1 cellular context compared by ENCODE assay signal in genomic region chr1:31910933-31911332, GRCh38.
TF ChIP-seq lines count a peak whose summit lies in the region.

No MANE protein-coding gene starts in this region.

TF ChIP-seq in HepG2, 621 proteins besides CTCF, POLR2A, EP300 and RAD21 (continued from another document and continues in another):
- TF ChIP-seq, protein P1, sequence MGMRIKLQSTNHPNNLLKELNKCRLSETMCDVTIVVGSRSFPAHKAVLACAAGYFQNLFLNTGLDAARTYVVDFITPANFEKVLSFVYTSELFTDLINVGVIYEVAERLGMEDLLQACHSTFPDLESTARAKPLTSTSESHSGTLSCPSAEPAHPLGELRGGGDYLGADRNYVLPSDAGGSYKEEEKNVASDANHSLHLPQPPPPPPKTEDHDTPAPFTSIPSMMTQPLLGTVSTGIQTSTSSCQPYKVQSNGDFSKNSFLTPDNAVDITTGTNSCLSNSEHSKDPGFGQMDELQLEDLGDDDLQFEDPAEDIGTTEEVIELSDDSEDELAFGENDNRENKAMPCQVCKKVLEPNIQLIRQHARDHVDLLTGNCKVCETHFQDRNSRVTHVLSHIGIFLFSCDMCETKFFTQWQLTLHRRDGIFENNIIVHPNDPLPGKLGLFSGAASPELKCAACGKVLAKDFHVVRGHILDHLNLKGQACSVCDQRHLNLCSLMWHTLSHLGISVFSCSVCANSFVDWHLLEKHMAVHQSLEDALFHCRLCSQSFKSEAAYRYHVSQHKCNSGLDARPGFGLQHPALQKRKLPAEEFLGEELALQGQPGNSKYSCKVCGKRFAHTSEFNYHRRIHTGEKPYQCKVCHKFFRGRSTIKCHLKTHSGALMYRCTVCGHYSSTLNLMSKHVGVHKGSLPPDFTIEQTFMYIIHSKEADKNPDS (CRISPR knock-in tag; IDR thresholded peaks at IDR 0.05): no peak
- TF ChIP-seq MIXL1 (CRISPR knock-in tag; IDR thresholded peaks at IDR 0.05) (peak; percentile 69), XRCC5 (optimal IDR thresholded peaks at IDR 0.05; ENCODE audit: low read length) (no peak), ZNF614 (CRISPR knock-in tag; IDR thresholded peaks at IDR 0.05; ENCODE audit: borderline replicate concordance) (0 out of 2 replicates have a peak, but pooled peaks have one; percentile 43), GPN1 (CRISPR knock-in tag; IDR thresholded peaks at IDR 0.05; ENCODE audit: borderline replicate concordance) (no peak), CEBPB (IDR thresholded peaks at IDR 0.05; ENCODE audit: borderline replicate concordance, low read depth, low read length) (peak; percentile 84), ZMYM3 (CRISPR knock-in tag; IDR thresholded peaks at IDR 0.05) (no peak), KMT2A (CRISPR knock-in tag; IDR thresholded peaks at IDR 0.05) (no peak), ATM (IDR thresholded peaks at IDR 0.05; ENCODE audit: borderline replicate concordance) (no peak), AKNA (CRISPR knock-in tag; IDR thresholded peaks at IDR 0.05; ENCODE audit: borderline replicate concordance) (no peak), KDM1A (CRISPR knock-in tag; IDR thresholded peaks at IDR 0.05) (no peak; the same call in 1 of the 2 replicates), ZNF781 (CRISPR knock-in tag; IDR thresholded peaks at IDR 0.05; ENCODE audit: borderline replicate concordance, not compliant biosample characterization) (no peak), KDM2A (CRISPR knock-in tag; IDR thresholded peaks at IDR 0.05; ENCODE audit: borderline replicate concordance, low read depth) (no peak), ADNP (CRISPR knock-in tag; IDR thresholded peaks at IDR 0.05) (no peak), ZNF713 (CRISPR knock-in tag; IDR thresholded peaks at IDR 0.05) (no peak), ZNF556 (CRISPR knock-in tag; IDR thresholded peaks at IDR 0.05; ENCODE audit: borderline replicate concordance) (no peak), SMARCC2 (IDR thresholded peaks at IDR 0.05) (no peak), PAWR (CRISPR knock-in tag; IDR thresholded peaks at IDR 0.05; ENCODE audit: borderline replicate concordance) (no peak), SMC3 (IDR thresholded peaks at IDR 0.05; ENCODE audit: low read length) (no peak), GATAD1 (CRISPR knock-in tag; IDR thresholded peaks at IDR 0.05) (no peak), ZMYM2 (CRISPR knock-in tag; IDR thresholded peaks at IDR 0.05) (no peak), PCBP1 (IDR thresholded peaks at IDR 0.05; ENCODE audit: borderline replicate concordance, low read depth, low read length) (no peak), ATAD3A (CRISPR knock-in tag; IDR thresholded peaks at IDR 0.05) (no peak), ZNF772 (CRISPR knock-in tag; IDR thresholded peaks at IDR 0.05) (no peak)
- TF ChIP-seq, protein P2, sequence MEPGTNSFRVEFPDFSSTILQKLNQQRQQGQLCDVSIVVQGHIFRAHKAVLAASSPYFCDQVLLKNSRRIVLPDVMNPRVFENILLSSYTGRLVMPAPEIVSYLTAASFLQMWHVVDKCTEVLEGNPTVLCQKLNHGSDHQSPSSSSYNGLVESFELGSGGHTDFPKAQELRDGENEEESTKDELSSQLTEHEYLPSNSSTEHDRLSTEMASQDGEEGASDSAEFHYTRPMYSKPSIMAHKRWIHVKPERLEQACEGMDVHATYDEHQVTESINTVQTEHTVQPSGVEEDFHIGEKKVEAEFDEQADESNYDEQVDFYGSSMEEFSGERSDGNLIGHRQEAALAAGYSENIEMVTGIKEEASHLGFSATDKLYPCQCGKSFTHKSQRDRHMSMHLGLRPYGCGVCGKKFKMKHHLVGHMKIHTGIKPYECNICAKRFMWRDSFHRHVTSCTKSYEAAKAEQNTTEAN (CRISPR knock-in tag; conservative IDR thresholded peaks at IDR 0.05): no peak
- TF ChIP-seq, protein P3, sequence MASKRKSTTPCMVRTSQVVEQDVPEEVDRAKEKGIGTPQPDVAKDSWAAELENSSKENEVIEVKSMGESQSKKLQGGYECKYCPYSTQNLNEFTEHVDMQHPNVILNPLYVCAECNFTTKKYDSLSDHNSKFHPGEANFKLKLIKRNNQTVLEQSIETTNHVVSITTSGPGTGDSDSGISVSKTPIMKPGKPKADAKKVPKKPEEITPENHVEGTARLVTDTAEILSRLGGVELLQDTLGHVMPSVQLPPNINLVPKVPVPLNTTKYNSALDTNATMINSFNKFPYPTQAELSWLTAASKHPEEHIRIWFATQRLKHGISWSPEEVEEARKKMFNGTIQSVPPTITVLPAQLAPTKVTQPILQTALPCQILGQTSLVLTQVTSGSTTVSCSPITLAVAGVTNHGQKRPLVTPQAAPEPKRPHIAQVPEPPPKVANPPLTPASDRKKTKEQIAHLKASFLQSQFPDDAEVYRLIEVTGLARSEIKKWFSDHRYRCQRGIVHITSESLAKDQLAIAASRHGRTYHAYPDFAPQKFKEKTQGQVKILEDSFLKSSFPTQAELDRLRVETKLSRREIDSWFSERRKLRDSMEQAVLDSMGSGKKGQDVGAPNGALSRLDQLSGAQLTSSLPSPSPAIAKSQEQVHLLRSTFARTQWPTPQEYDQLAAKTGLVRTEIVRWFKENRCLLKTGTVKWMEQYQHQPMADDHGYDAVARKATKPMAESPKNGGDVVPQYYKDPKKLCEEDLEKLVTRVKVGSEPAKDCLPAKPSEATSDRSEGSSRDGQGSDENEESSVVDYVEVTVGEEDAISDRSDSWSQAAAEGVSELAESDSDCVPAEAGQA (IDR thresholded peaks at IDR 0.05; ENCODE audit: low read depth): no peak
- TF ChIP-seq, protein P3 (CRISPR knock-in tag; IDR thresholded peaks at IDR 0.05; ENCODE audit: borderline replicate concordance): no peak
- TF ChIP-seq, protein P4, sequence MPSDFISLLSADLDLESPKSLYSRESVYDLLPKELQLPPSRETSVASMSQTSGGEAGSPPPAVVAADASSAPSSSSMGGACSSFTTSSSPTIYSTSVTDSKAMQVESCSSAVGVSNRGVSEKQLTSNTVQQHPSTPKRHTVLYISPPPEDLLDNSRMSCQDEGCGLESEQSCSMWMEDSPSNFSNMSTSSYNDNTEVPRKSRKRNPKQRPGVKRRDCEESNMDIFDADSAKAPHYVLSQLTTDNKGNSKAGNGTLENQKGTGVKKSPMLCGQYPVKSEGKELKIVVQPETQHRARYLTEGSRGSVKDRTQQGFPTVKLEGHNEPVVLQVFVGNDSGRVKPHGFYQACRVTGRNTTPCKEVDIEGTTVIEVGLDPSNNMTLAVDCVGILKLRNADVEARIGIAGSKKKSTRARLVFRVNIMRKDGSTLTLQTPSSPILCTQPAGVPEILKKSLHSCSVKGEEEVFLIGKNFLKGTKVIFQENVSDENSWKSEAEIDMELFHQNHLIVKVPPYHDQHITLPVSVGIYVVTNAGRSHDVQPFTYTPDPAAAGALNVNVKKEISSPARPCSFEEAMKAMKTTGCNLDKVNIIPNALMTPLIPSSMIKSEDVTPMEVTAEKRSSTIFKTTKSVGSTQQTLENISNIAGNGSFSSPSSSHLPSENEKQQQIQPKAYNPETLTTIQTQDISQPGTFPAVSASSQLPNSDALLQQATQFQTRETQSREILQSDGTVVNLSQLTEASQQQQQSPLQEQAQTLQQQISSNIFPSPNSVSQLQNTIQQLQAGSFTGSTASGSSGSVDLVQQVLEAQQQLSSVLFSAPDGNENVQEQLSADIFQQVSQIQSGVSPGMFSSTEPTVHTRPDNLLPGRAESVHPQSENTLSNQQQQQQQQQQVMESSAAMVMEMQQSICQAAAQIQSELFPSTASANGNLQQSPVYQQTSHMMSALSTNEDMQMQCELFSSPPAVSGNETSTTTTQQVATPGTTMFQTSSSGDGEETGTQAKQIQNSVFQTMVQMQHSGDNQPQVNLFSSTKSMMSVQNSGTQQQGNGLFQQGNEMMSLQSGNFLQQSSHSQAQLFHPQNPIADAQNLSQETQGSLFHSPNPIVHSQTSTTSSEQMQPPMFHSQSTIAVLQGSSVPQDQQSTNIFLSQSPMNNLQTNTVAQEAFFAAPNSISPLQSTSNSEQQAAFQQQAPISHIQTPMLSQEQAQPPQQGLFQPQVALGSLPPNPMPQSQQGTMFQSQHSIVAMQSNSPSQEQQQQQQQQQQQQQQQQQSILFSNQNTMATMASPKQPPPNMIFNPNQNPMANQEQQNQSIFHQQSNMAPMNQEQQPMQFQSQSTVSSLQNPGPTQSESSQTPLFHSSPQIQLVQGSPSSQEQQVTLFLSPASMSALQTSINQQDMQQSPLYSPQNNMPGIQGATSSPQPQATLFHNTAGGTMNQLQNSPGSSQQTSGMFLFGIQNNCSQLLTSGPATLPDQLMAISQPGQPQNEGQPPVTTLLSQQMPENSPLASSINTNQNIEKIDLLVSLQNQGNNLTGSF (CRISPR knock-in tag; IDR thresholded peaks at IDR 0.05): no peak
- TF ChIP-seq, protein P5, sequence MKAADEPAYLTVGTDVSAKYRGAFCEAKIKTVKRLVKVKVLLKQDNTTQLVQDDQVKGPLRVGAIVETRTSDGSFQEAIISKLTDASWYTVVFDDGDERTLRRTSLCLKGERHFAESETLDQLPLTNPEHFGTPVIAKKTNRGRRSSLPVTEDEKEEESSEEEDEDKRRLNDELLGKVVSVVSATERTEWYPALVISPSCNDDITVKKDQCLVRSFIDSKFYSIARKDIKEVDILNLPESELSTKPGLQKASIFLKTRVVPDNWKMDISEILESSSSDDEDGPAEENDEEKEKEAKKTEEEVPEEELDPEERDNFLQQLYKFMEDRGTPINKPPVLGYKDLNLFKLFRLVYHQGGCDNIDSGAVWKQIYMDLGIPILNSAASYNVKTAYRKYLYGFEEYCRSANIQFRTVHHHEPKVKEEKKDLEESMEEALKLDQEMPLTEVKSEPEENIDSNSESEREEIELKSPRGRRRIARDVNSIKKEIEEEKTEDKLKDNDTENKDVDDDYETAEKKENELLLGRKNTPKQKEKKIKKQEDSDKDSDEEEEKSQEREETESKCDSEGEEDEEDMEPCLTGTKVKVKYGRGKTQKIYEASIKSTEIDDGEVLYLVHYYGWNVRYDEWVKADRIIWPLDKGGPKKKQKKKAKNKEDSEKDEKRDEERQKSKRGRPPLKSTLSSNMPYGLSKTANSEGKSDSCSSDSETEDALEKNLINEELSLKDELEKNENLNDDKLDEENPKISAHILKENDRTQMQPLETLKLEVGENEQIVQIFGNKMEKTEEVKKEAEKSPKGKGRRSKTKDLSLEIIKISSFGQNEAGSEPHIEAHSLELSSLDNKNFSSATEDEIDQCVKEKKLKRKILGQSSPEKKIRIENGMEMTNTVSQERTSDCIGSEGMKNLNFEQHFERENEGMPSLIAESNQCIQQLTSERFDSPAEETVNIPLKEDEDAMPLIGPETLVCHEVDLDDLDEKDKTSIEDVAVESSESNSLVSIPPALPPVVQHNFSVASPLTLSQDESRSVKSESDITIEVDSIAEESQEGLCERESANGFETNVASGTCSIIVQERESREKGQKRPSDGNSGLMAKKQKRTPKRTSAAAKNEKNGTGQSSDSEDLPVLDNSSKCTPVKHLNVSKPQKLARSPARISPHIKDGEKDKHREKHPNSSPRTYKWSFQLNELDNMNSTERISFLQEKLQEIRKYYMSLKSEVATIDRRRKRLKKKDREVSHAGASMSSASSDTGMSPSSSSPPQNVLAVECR (CRISPR knock-in tag; IDR thresholded peaks at IDR 0.05; ENCODE audit: borderline replicate concordance): peak; percentile 36; the same call in 1 of the 2 replicates
- TF ChIP-seq, protein P6, sequence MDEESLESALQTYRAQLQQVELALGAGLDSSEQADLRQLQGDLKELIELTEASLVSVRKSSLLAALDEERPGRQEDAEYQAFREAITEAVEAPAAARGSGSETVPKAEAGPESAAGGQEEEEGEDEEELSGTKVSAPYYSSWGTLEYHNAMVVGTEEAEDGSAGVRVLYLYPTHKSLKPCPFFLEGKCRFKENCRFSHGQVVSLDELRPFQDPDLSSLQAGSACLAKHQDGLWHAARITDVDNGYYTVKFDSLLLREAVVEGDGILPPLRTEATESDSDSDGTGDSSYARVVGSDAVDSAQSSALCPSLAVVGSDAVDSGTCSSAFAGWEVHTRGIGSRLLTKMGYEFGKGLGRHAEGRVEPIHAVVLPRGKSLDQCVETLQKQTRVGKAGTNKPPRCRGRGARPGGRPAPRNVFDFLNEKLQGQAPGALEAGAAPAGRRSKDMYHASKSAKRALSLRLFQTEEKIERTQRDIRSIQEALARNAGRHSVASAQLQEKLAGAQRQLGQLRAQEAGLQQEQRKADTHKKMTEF (CRISPR knock-in tag; IDR thresholded peaks at IDR 0.05): peak; percentile 38
